Comparison of ENCODE assay signal across 18 cellular contexts in genomic region chr12:23753627-23754358, GRCh38.
DNase-seq lines count a peak whose midpoint lies in the region; ATAC-seq and TF ChIP-seq lines count a peak whose summit lies in the region.
"Had no signal": no experiment of that assay in that cellular context is flagged by ENCODE, and none has a peak within 500 bp of the region (broad histone marks: within the 10 kb centered on the region; RNA-seq: fewer than 3 reads in every experiment).

No MANE protein-coding gene starts in this region.

- DNase-seq in GM23338 (ENCODE audit: low spot score) (no peak), SJCRH30 (peak; percentile 30 to 64), neuronal stem cell (ENCODE audit: low spot score) (peak; percentile 43), OCI-M2 (lab: John Stamatoyannopoulos, UW; ENCODE audit: unreplicated experiment) (no peak), posterior vena cava (ENCODE audit: low spot score) (no peak)
- DNase-seq: Caco-2, KBM-7, NCI-H1048, NCI-H187, NCI-H82 had no signal

- no peaks in the 10 kb centered on the region for H3K79me2 ChIP-seq in GM23338 (replicated peaks; ENCODE audit: insufficient read depth)

- H3K36me3 Mint-ChIP-seq in GM23338 (ENCODE audit: low read depth) = no peaks in the 10 kb centered on the region
- H3K36me3 Mint-ChIP-seq: CD14-positive monocyte had no signal

- no peak overlapping the region for H3K18ac ChIP-seq in neuronal stem cell (ENCODE audit: low read length)

- no peak overlapping the region for H2AK5ac ChIP-seq in neuronal stem cell (ENCODE audit: low read depth, low read length)

- H3K79me1 ChIP-seq in neuronal stem cell (ENCODE audit: low read depth, low read length) = no peaks in the 10 kb centered on the region

- WGBS in neuronal stem cell (ENCODE audit: extremely low coverage in 2 of 2, insufficient read length in 2 of 2, insufficient replicate concordance in 1 of 2), 2 donors = no CpG with 5 or more reads among the region's 5 CpGs

- ATAC-seq in GM23338 (peak; percentile 20; the same call in 2 of the 3 replicates), HG02571 (IDR thresholded peaks at IDR 0.05; ENCODE audit: unreplicated experiment) (no peak), HG03135 (IDR thresholded peaks at IDR 0.05; ENCODE audit: unreplicated experiment) (no peak)
- ATAC-seq: A549, GM12878, Panc1, Right ventricle myocardium inferior had no signal

- H3K4me1 ChIP-seq in GM23338 (ENCODE audit: insufficient read depth) (peaks cover 49% of the 10 kb centered on the region), SJCRH30 (peaks cover 36% of the 10 kb centered on the region), iPS-18a (ENCODE audit: control insufficient read depth, low read depth, low read length) (peaks cover 55% of the 10 kb centered on the region), neuronal stem cell (ENCODE audit: control insufficient read depth in 2 of 2, insufficient read depth in 1 of 2, low read depth in 1 of 2, low read length in 2 of 2) (peaks cover 8 to 44% of the 10 kb centered on the region in 2 donors)
- H3K4me1 ChIP-seq: A549 had no signal

- H3K4me2 ChIP-seq in GM23338 = no peak overlapping the region
- peak overlapping the region; percentile 19 for H3K4me2 ChIP-seq in neuronal stem cell (ENCODE audit: insufficient read depth, low read length, poor library complexity, severe bottlenecking)
- H3K4me2 ChIP-seq: A549 had no signal

- no peak overlapping the region for H3K23ac ChIP-seq in neuronal stem cell (ENCODE audit: low read depth, low read length, poor library complexity)

- no peak overlapping the region for H2BK5ac ChIP-seq in neuronal stem cell (ENCODE audit: low read length)

- TF ChIP-seq CTCF in GM23338 (conservative IDR thresholded peaks at IDR 0.05; ENCODE audit: low read depth in 2 of 2) = no peak

- no peaks in the 10 kb centered on the region for H3F3A ChIP-seq in GM23338 (replicated peaks; ENCODE audit: low read depth)

- no peaks in the 10 kb centered on the region for H3K9me3 ChIP-seq in SJCRH30 (replicated peaks)
- no peaks in the 10 kb centered on the region for H3K9me3 ChIP-seq in iPS-18a (ENCODE audit: control insufficient read depth, low read depth, low read length)
- no peaks in the 10 kb centered on the region for H3K9me3 ChIP-seq in neuronal stem cell (replicated peaks in 1 of 2; ENCODE audit: control insufficient read depth in 2 of 2, insufficient read depth in 1 of 2, low read depth in 1 of 2, low read length in 2 of 2)
- H3K9me3 ChIP-seq: A549, Caco-2 had no signal

- H3K27me3 Mint-ChIP-seq in GM23338 (ENCODE audit: insufficient read depth, low read depth, poor library complexity) = peaks cover 2% of the 10 kb centered on the region

- no peak overlapping the region for H3K4me3 ChIP-seq in GM23338
- H3K4me3 ChIP-seq in SJCRH30 = no peak overlapping the region
- no peak overlapping the region for H3K4me3 ChIP-seq in iPS-18a (ENCODE audit: low read length)
- no peak overlapping the region for H3K4me3 ChIP-seq in neuronal stem cell (ENCODE audit: low read length in 2 of 2)
- H3K4me3 ChIP-seq: A549, GM12878 had no signal

- no peak overlapping the region for H4K91ac ChIP-seq in neuronal stem cell (ENCODE audit: low read depth, low read length, poor library complexity)

- no peaks in the 10 kb centered on the region for H4K20me1 ChIP-seq in GM23338 (replicated peaks; ENCODE audit: insufficient read depth)

- intact Hi-C loops in posterior vena cava (cut with DNase I) = no loop called here

- H3K4ac ChIP-seq in neuronal stem cell (ENCODE audit: low read length) = no peak overlapping the region

- peak overlapping the region; percentile 42; the same call in 1 of the 2 replicates for H3K27ac Mint-ChIP-seq in GM23338
- H3K27ac Mint-ChIP-seq: CD14-positive monocyte had no signal

- no peak overlapping the region for H4K8ac ChIP-seq in neuronal stem cell (ENCODE audit: low read depth, low read length)

- no peaks in the 10 kb centered on the region for H3K36me3 ChIP-seq in GM23338 (ENCODE audit: insufficient read depth)
- H3K36me3 ChIP-seq in SJCRH30 = no peaks in the 10 kb centered on the region
- no peaks in the 10 kb centered on the region for H3K36me3 ChIP-seq in iPS-18a (ENCODE audit: control insufficient read depth, low read depth, low read length)
- H3K36me3 ChIP-seq in neuronal stem cell (replicated peaks in 1 of 2; ENCODE audit: control insufficient read depth in 2 of 2, insufficient read depth in 2 of 2, low read length in 2 of 2) = peaks cover 0 to 5% of the 10 kb centered on the region in 2 donors

- H3K27me3 ChIP-seq in GM23338 (ENCODE audit: insufficient read depth) (no peaks in the 10 kb centered on the region), SJCRH30 (no peaks in the 10 kb centered on the region), iPS-18a (ENCODE audit: control insufficient read depth, insufficient read depth, low read length) (no peaks in the 10 kb centered on the region), neuronal stem cell (ENCODE audit: control insufficient read depth in 3 of 3, insufficient read depth in 3 of 3, low read depth in 1 of 3, low read length in 3 of 3) (no peaks in the 10 kb centered on the region)

- no peak overlapping the region for H2BK12ac ChIP-seq in neuronal stem cell (ENCODE audit: low read length)

- no peak overlapping the region for H3K4me3 Mint-ChIP-seq in GM23338
- H3K4me3 Mint-ChIP-seq: CD14-positive monocyte had no signal

- H3K9ac ChIP-seq in iPS-18a (ENCODE audit: low read length) (no peak overlapping the region), neuronal stem cell (ENCODE audit: low read depth, low read length, poor library complexity) (no peak overlapping the region)

- H2BK120ac ChIP-seq in neuronal stem cell (ENCODE audit: low read depth, low read length) = no peak overlapping the region

- no peak overlapping the region for H3K14ac ChIP-seq in neuronal stem cell (ENCODE audit: low read length)

- H2BK15ac ChIP-seq in neuronal stem cell (ENCODE audit: low read length) = no peak overlapping the region

- no peaks in the 10 kb centered on the region for H3K9me3 Mint-ChIP-seq in GM23338

- H3K9me2 ChIP-seq in GM23338 (ENCODE audit: insufficient read depth) = no peaks in the 10 kb centered on the region

- H3K27ac ChIP-seq in GM23338 (ENCODE audit: low read depth) (peak overlapping the region; percentile 28; the same call in 1 of the 2 replicates), SJCRH30 (peak overlapping the region; percentile 93), iPS-18a (ENCODE audit: low read length) (peak overlapping the region; percentile 9), neuronal stem cell (replicated peaks; ENCODE audit: low read length) (peak overlapping the region; percentile 85)
- H3K27ac ChIP-seq: A549 had no signal

- H3K4me1 Mint-ChIP-seq in GM23338 = peaks cover 53% of the 10 kb centered on the region
- H3K4me1 Mint-ChIP-seq: CD14-positive monocyte had no signal

- H2AFZ ChIP-seq in GM23338 = peak overlapping the region; percentile 4; the same call in 1 of the 2 replicates
- H2AFZ ChIP-seq in neuronal stem cell (ENCODE audit: low read length) = no peak overlapping the region

TF ChIP-seq in GM23338, 12 proteins besides CTCF, POLR2A, EP300 and RAD21:
- TF ChIP-seq POLR2AphosphoS5 (IDR thresholded peaks at IDR 0.05; ENCODE audit: low read depth) (no peak), CREB1 (CRISPR knock-in tag; IDR thresholded peaks at IDR 0.05; ENCODE audit: low read depth) (no peak), NANOG (IDR thresholded peaks at IDR 0.05; ENCODE audit: borderline replicate concordance) (no peak), STAT1 (IDR thresholded peaks at IDR 0.05; ENCODE audit: unreplicated experiment) (no peak), ZNF114 (CRISPR knock-in tag; IDR thresholded peaks at IDR 0.05) (no peak), ETS1 (IDR thresholded peaks at IDR 0.05) (no peak), ZNF331 (CRISPR knock-in tag; IDR thresholded peaks at IDR 0.05; ENCODE audit: low read depth) (no peak), JUNB (IDR thresholded peaks at IDR 0.05; ENCODE audit: unreplicated experiment) (no peak), EZH2 (IDR thresholded peaks at IDR 0.05; ENCODE audit: low read depth, unreplicated experiment) (no peak), REST (IDR thresholded peaks at IDR 0.05; ENCODE audit: unreplicated experiment) (no peak)

Comparison
In these comparisons a context has a peak if more than half of its experiments do, and no peak if none do; other contexts are left out.
1. DNase-seq: peak in SJCRH30 (2 of 2) and neuronal stem cell (single experiment); none in GM23338 (single experiment), OCI-M2 (single experiment) and posterior vena cava (single experiment).
2. H3K27ac ChIP-seq: peak in every context shown above with its lines; median percentile 93 in SJCRH30; 85 in neuronal stem cell; 28 in GM23338; 9 in iPS-18a.